ENCODE assay signal across 27 cellular contexts in the genomic region with DNA sequence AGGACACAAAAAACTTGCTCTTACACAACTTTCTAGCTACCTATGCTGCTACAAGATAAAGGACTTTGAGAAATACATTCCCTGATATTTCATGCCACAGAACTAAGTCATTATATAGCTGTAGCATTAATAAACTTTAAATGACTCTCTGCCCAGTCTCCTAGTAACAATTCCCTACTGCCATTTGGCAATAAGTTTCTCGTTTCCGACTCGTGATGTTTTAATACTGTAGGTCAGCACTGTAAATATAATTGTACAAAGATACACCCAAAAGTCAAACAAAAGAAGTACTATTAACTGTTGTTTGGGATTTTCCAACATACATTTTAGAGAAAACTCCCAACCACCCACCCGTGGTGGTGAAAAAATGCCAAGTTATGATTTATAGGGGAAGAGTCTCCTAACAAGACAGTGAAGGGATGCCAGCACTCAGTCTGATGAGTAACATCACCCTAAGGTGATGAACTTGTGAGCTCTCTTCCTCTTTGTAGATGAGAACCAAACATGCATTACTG.
DNase-seq lines count a peak whose midpoint lies in the region; ATAC-seq, FAIRE-seq and TF ChIP-seq lines count a peak whose summit lies in the region.
"Had no signal": no experiment of that assay in that cellular context is flagged by ENCODE, and none has a peak within 500 bp of the region (broad histone marks: within the 10 kb centered on the region; RNA-seq: fewer than 3 reads in every experiment).

No MANE protein-coding gene starts in this region.

- H3F3A ChIP-seq in GM23248 (ENCODE audit: insufficient read depth), result peaks cover 100% of the 10 kb centered on the region

- no peak overlapping the region for H3K14ac ChIP-seq in mesenchymal stem cell (ENCODE audit: low read length in 2 of 2)
- H3K14ac ChIP-seq in neuronal stem cell (ENCODE audit: low read length), result no peak overlapping the region

- H3K4me3 Mint-ChIP-seq in activated CD4-positive, alpha-beta T cell treated with anti-CD3 and anti-CD28 coated beads, Interleukin-2, amount 10 ng/mL, durations not matched to agents 7 days and 5 days, result no peak overlapping the region
- H3K4me3 Mint-ChIP-seq: GM23338 had no signal

- H4K20me1 ChIP-seq in GM23248 (ENCODE audit: insufficient read depth), result no peaks in the 10 kb centered on the region

- in situ Hi-C loops in GM23248 (cut with MboI), result no loop called here

- DNase-seq in A549 (ENCODE audit: low read depth in 1 of 2, low spot score in 1 of 2) (peak in 1 of 2 experiments; percentile 16), GM23248 (no peak), RPMI7951 (ENCODE audit: low read depth) (peak; percentile 36), mesenchymal stem cell (no peak), neuronal stem cell (ENCODE audit: low spot score) (no peak), left ventricle myocardium inferior (no peak), AG08395 (ENCODE audit: low spot score) (no peak)
- no peak for DNase-seq in activated CD4-positive, alpha-beta T cell treated with anti-CD3 and anti-CD28 coated beads, Interleukin-2, amount 10 ng/mL, durations not matched to agents 7 days and 5 days
- DNase-seq: 8988T, BE2C, COR-L47, DMS79, MV-4-11, NCI-H1105 treated with DMSO at 0.1 percent for 48 hours, NCI-H1694, NCI-H2081, NCI-H2171, NCI-H524 treated with DMSO at 0.1 percent for 48 hours, NCI-H82 had no signal

- no peak for TF ChIP-seq RAD21 in A549 (conservative IDR thresholded peaks at IDR 0.05 in 1 of 2, IDR thresholded peaks at IDR 0.05 in 1 of 2)

- H4K8ac ChIP-seq in mesenchymal stem cell (ENCODE audit: low read length), result no peak overlapping the region
- H4K8ac ChIP-seq in neuronal stem cell (ENCODE audit: low read depth, low read length), result no peak overlapping the region

- ATAC-seq in A549, result no peak
- ATAC-seq: GM23338, Right ventricle myocardium inferior had no signal

- H3K9me2 ChIP-seq in GM23248 (ENCODE audit: insufficient read depth), result no peaks in the 10 kb centered on the region

- no peaks in the 10 kb centered on the region for H3K9me3 ChIP-seq in A549
- H3K9me3 ChIP-seq in GM23248 (ENCODE audit: low read depth), result no peaks in the 10 kb centered on the region
- H3K9me3 ChIP-seq in mesenchymal stem cell (ENCODE audit: control insufficient read depth, low read length), result no peaks in the 10 kb centered on the region
- no peaks in the 10 kb centered on the region for H3K9me3 ChIP-seq in neuronal stem cell (replicated peaks in 1 of 2; ENCODE audit: control insufficient read depth in 2 of 2, insufficient read depth in 1 of 2, low read depth in 1 of 2, low read length in 2 of 2)
- no peaks in the 10 kb centered on the region for H3K9me3 ChIP-seq in left ventricle myocardium inferior (replicated peaks)
- H3K9me3 ChIP-seq: HAP-1, SJSA1 had no signal

- intact Hi-C loops in left ventricle myocardium inferior (cut with micrococcal nuclease), result no loop called here

- no peak overlapping the region for H3K4me3 ChIP-seq in A549
- H3K4me3 ChIP-seq in GM23248, result no peak overlapping the region
- no peak overlapping the region for H3K4me3 ChIP-seq in mesenchymal stem cell (ENCODE audit: insufficient read depth in 1 of 2, low read depth in 1 of 2, low read length in 2 of 2)
- no peak overlapping the region for H3K4me3 ChIP-seq in neuronal stem cell (ENCODE audit: low read length in 2 of 2)
- no peak overlapping the region for H3K4me3 ChIP-seq in left ventricle myocardium inferior
- H3K4me3 ChIP-seq: GM23338, HAP-1, SJSA1 had no signal

- no peaks in the 10 kb centered on the region for H3K36me3 Mint-ChIP-seq in activated CD4-positive, alpha-beta T cell treated with anti-CD3 and anti-CD28 coated beads, Interleukin-2, amount 10 ng/mL, durations not matched to agents 7 days and 5 days (ENCODE audit: low read depth)

- H3K23ac ChIP-seq in mesenchymal stem cell (ENCODE audit: low read length in 2 of 2) (no peak overlapping the region), neuronal stem cell (ENCODE audit: low read depth, low read length, poor library complexity) (no peak overlapping the region)

- H2AFZ ChIP-seq in GM23248, result no peak overlapping the region
- no peak overlapping the region for H2AFZ ChIP-seq in mesenchymal stem cell (ENCODE audit: low read depth, low read length)
- H2AFZ ChIP-seq in neuronal stem cell (ENCODE audit: low read length), result no peak overlapping the region
- H2AFZ ChIP-seq: GM23338 had no signal

- H2AK5ac ChIP-seq in mesenchymal stem cell (ENCODE audit: low read length, severe bottlenecking), result no peak overlapping the region
- no peak overlapping the region for H2AK5ac ChIP-seq in neuronal stem cell (ENCODE audit: low read depth, low read length)

- H3K4me2 ChIP-seq in A549 (peak overlapping the region; percentile 30; the same call in 2 of the 3 replicates), GM23248 (ENCODE audit: unreplicated experiment) (peak overlapping the region; percentile 6), mesenchymal stem cell (ENCODE audit: low read length, poor library complexity, severe bottlenecking) (no peak overlapping the region), neuronal stem cell (ENCODE audit: insufficient read depth, low read length, poor library complexity, severe bottlenecking) (no peak overlapping the region)
- H3K4me2 ChIP-seq: GM23338, KMS-11 had no signal

- POLR2A ChIA-PET in A549 (lab: Yijun Ruan, JAX), result interaction anchor here (0.6 kb wide), 1 partner anchor 59 kb away, joined by 6 read pairs; no protein-coding TSS in a partner anchor
- POLR2A ChIA-PET in activated CD4-positive, alpha-beta T cell treated with anti-CD3 and anti-CD28 coated beads, Interleukin-2, amount 10 ng/mL, durations not matched to agents 7 days and 5 days (lab: Charles Lee), result no interaction called here

- H3K27ac Mint-ChIP-seq in activated CD4-positive, alpha-beta T cell treated with anti-CD3 and anti-CD28 coated beads, Interleukin-2, amount 10 ng/mL, durations not matched to agents 7 days and 5 days, result no peak overlapping the region
- H3K27ac Mint-ChIP-seq: GM23338 had no signal

- H3K79me1 ChIP-seq in mesenchymal stem cell (replicated peaks; ENCODE audit: low read length, poor library complexity, severe bottlenecking) (peaks cover 9% of the 10 kb centered on the region), neuronal stem cell (ENCODE audit: low read depth, low read length) (no peaks in the 10 kb centered on the region)

- H3K27me3 Mint-ChIP-seq in activated CD4-positive, alpha-beta T cell treated with anti-CD3 and anti-CD28 coated beads, Interleukin-2, amount 10 ng/mL, durations not matched to agents 7 days and 5 days, result no peaks in the 10 kb centered on the region

- no peak for TF ChIP-seq EP300 in A549 (IDR thresholded peaks at IDR 0.05)

- no peak overlapping the region for H4K91ac ChIP-seq in mesenchymal stem cell (ENCODE audit: low read length)
- H4K91ac ChIP-seq in neuronal stem cell (ENCODE audit: low read depth, low read length, poor library complexity), result no peak overlapping the region

- H3K27ac ChIP-seq in A549, result no peak overlapping the region
- peak overlapping the region; percentile 98 for H3K27ac ChIP-seq in GM23248
- no peak overlapping the region for H3K27ac ChIP-seq in mesenchymal stem cell (ENCODE audit: low read length, poor library complexity, severe bottlenecking)
- H3K27ac ChIP-seq in neuronal stem cell (replicated peaks; ENCODE audit: low read length), result no peak overlapping the region
- no peak overlapping the region for H3K27ac ChIP-seq in left ventricle myocardium inferior (replicated peaks)
- H3K27ac ChIP-seq: KMS-11, SJSA1 had no signal

- no peak overlapping the region for H2BK5ac ChIP-seq in mesenchymal stem cell (ENCODE audit: low read depth, low read length, poor library complexity, severe bottlenecking)
- no peak overlapping the region for H2BK5ac ChIP-seq in neuronal stem cell (ENCODE audit: low read length)

- H3K4me1 Mint-ChIP-seq in activated CD4-positive, alpha-beta T cell treated with anti-CD3 and anti-CD28 coated beads, Interleukin-2, amount 10 ng/mL, durations not matched to agents 7 days and 5 days, result no peaks in the 10 kb centered on the region

- H2BK15ac ChIP-seq in mesenchymal stem cell (ENCODE audit: low read depth, poor library complexity, severe bottlenecking), result no peak overlapping the region
- H2BK15ac ChIP-seq in neuronal stem cell (ENCODE audit: low read length), result no peak overlapping the region

- H2BK12ac ChIP-seq in mesenchymal stem cell (ENCODE audit: low read length in 2 of 2), result no peak overlapping the region
- no peak overlapping the region for H2BK12ac ChIP-seq in neuronal stem cell (ENCODE audit: low read length)

- FAIRE-seq in A549 (lab: Jason Lieb, UNC), result no peak
- FAIRE-seq: GM12892, HTR-8/SVneo, RCC 7860 had no signal

- H3K9ac ChIP-seq in GM23248 (no peak overlapping the region), mesenchymal stem cell (ENCODE audit: low read length) (peak overlapping the region; percentile 11), neuronal stem cell (ENCODE audit: low read depth, low read length, poor library complexity) (no peak overlapping the region)
- H3K9ac ChIP-seq: KMS-11 had no signal

- H3K4me1 ChIP-seq in A549, result peaks cover 23% of the 10 kb centered on the region; the same call in 2 of the 3 replicates
- peaks cover 45% of the 10 kb centered on the region for H3K4me1 ChIP-seq in GM23248 (ENCODE audit: insufficient read depth)
- H3K4me1 ChIP-seq in mesenchymal stem cell (ENCODE audit: control insufficient read depth, insufficient read depth, low read depth, low read length), result no peaks in the 10 kb centered on the region
- peaks cover 0 to 2% of the 10 kb centered on the region in 2 donors for H3K4me1 ChIP-seq in neuronal stem cell (ENCODE audit: control insufficient read depth in 2 of 2, insufficient read depth in 1 of 2, low read depth in 1 of 2, low read length in 2 of 2)
- H3K4me1 ChIP-seq in left ventricle myocardium inferior, result peaks cover 4% of the 10 kb centered on the region
- H3K4me1 ChIP-seq: BE2C had no signal

- peaks cover 63% of the 10 kb centered on the region for H3K79me2 ChIP-seq in GM23248 (ENCODE audit: insufficient read depth)

- H2BK120ac ChIP-seq in mesenchymal stem cell (ENCODE audit: low read depth, low read length), result no peak overlapping the region
- no peak overlapping the region for H2BK120ac ChIP-seq in neuronal stem cell (ENCODE audit: low read depth, low read length)

- WGBS in A549 (ENCODE audit: missing lambda C conversion rate), result 19% methylated on average over 4 of the region's 4 CpGs
- WGBS in GM23248 (ENCODE audit: low coverage in 1 of 2, low lambda C conversion rate in 2 of 2, missing lambda C conversion rate in 2 of 2), 2 experiments, result 71 to 75% methylated on average over 4 of the region's 4 CpGs
- 100% methylated on average over 1 of the region's 4 CpGs for whole genome bisulfite sequencing in mesenchymal stem cell
- WGBS in neuronal stem cell (ENCODE audit: extremely low coverage in 2 of 2, insufficient read length in 2 of 2, insufficient replicate concordance in 1 of 2), 2 donors, result no CpG with 5 or more reads among the region's 4 CpGs

- H3K4ac ChIP-seq in mesenchymal stem cell (ENCODE audit: low read depth in 1 of 2, low read length in 2 of 2) (no peak overlapping the region), neuronal stem cell (ENCODE audit: low read length) (no peak overlapping the region)

- peaks cover 90% of the 10 kb centered on the region for H3K36me3 ChIP-seq in GM23248 (ENCODE audit: low read depth)
- peaks cover 18 to 89% of the 10 kb centered on the region in 2 experiments for H3K36me3 ChIP-seq in mesenchymal stem cell (ENCODE audit: control insufficient read depth in 1 of 2, insufficient read depth in 2 of 2, low read depth in 1 of 2, low read length in 2 of 2)
- peaks cover 11 to 76% of the 10 kb centered on the region in 2 donors for H3K36me3 ChIP-seq in neuronal stem cell (replicated peaks in 1 of 2; ENCODE audit: control insufficient read depth in 2 of 2, insufficient read depth in 2 of 2, low read length in 2 of 2)
- peaks cover 76% of the 10 kb centered on the region for H3K36me3 ChIP-seq in left ventricle myocardium inferior
- H3K36me3 ChIP-seq: BE2C, HAP-1 had no signal

- no peaks in the 10 kb centered on the region for H3K27me3 ChIP-seq in GM23248 (replicated peaks; ENCODE audit: insufficient read depth)
- H3K27me3 ChIP-seq in mesenchymal stem cell (ENCODE audit: control insufficient read depth in 1 of 2, insufficient read depth in 1 of 2, low read length in 2 of 2), result no peaks in the 10 kb centered on the region
- H3K27me3 ChIP-seq in neuronal stem cell (ENCODE audit: control insufficient read depth in 3 of 3, insufficient read depth in 3 of 3, low read depth in 1 of 3, low read length in 3 of 3), result no peaks in the 10 kb centered on the region
- H3K27me3 ChIP-seq in left ventricle myocardium inferior (ENCODE audit: low read depth), result no peaks in the 10 kb centered on the region
- H3K27me3 ChIP-seq: BE2C, SJSA1 had no signal

- TF ChIP-seq CTCF in A549 (IDR thresholded peaks at IDR 0.05), result no peak
- TF ChIP-seq CTCF in left ventricle myocardium inferior (IDR thresholded peaks at IDR 0.05; ENCODE audit: borderline replicate concordance), result no peak

- no peaks in the 10 kb centered on the region for H3K9me3 Mint-ChIP-seq in activated CD4-positive, alpha-beta T cell treated with anti-CD3 and anti-CD28 coated beads, Interleukin-2, amount 10 ng/mL, durations not matched to agents 7 days and 5 days
- H3K9me3 Mint-ChIP-seq: GM23338 had no signal

- no peak for TF ChIP-seq POLR2A in A549 (IDR thresholded peaks at IDR 0.05; ENCODE audit: low read length)

- CTCF ChIA-PET in A549 (lab: Yijun Ruan, JAX), result no interaction called here
- CTCF ChIA-PET in activated CD4-positive, alpha-beta T cell treated with anti-CD3 and anti-CD28 coated beads, Interleukin-2, amount 10 ng/mL, durations not matched to agents 7 days and 5 days (lab: Charles Lee), result no interaction called here

- H3K18ac ChIP-seq in mesenchymal stem cell (ENCODE audit: low read depth in 1 of 2, low read length in 2 of 2) (no peak overlapping the region), neuronal stem cell (ENCODE audit: low read length) (no peak overlapping the region)

Comparison
In these comparisons a context has a peak if more than half of its experiments do, and no peak if none do; other contexts are left out.
1. H3K4me2 ChIP-seq: peak in A549 (single experiment) and GM23248 (single experiment); none in mesenchymal stem cell (single experiment) and neuronal stem cell (single experiment).